15 cellular contexts compared by ENCODE assay signal in genomic region chr13:54536112-54536511, GRCh38.
DNase-seq lines count a peak whose midpoint lies in the region; ATAC-seq and TF ChIP-seq lines count a peak whose summit lies in the region.
"Had no signal": no experiment of that assay in that cellular context is flagged by ENCODE, and none has a peak within 500 bp of the region (broad histone marks: within the 10 kb centered on the region; RNA-seq: fewer than 3 reads in every experiment).

No MANE protein-coding gene starts in this region.

- peak; percentile 13 to 28 (median 28) for TF ChIP-seq CTCF in nephron (IDR thresholded peaks at IDR 0.05; ENCODE audit: unreplicated experiment in 3 of 3)

- no peaks in the 10 kb centered on the region for H3K27me3 Mint-ChIP-seq in nephron (ENCODE audit: low read depth)
- H3K27me3 Mint-ChIP-seq in activated T-cell treated with anti-CD3 and anti-CD28 coated beads, Interleukin-2, amount 50 U/mL, for 72 hours (ENCODE audit: low read depth): no peaks in the 10 kb centered on the region

- no peak overlapping the region for H3K4me3 Mint-ChIP-seq in nephron
- no peak overlapping the region for H3K4me3 Mint-ChIP-seq in activated T-cell treated with anti-CD3 and anti-CD28 coated beads, Interleukin-2, amount 50 U/mL, for 72 hours
- H3K4me3 Mint-ChIP-seq: mesothelial cell of epicardium had no signal

- no peaks in the 10 kb centered on the region for H3K36me3 Mint-ChIP-seq in nephron (ENCODE audit: low read depth)
- no peaks in the 10 kb centered on the region for H3K36me3 Mint-ChIP-seq in activated T-cell treated with anti-CD3 and anti-CD28 coated beads, Interleukin-2, amount 50 U/mL, for 72 hours (ENCODE audit: insufficient read depth in 2 of 2)
- H3K36me3 Mint-ChIP-seq: mesothelial cell of epicardium had no signal

- DNase-seq in D341Med (ENCODE audit: low spot score) (peak; percentile 12), HT-29 (ENCODE audit: low spot score) (peak; percentile 40), astrocyte of the hippocampus (ENCODE audit: low read depth, low spot score) (peak; percentile 9), COR-L47 (lab: John Stamatoyannopoulos, UW) (no peak), AG20443 (ENCODE audit: low spot score) (no peak)
- DNase-seq in activated T-cell treated with anti-CD3 and anti-CD28 coated beads, Interleukin-2, amount 50 U/mL, for 72 hours: no peak
- DNase-seq: activated T-cell treated with anti-CD3 and anti-CD28 coated beads, Interleukin-2, amount 50 U/mL, for 48 hours; aorta; DMS153; effector CD8-positive, alpha-beta T cell; heart left ventricle; NCI-H2081 treated with DMSO at 0.1 percent for 48 hours had no signal

- no peaks in the 10 kb centered on the region for H3K9me3 Mint-ChIP-seq in nephron
- peaks cover 0 to 8% of the 10 kb centered on the region in 2 donors for H3K9me3 Mint-ChIP-seq in activated T-cell treated with anti-CD3 and anti-CD28 coated beads, Interleukin-2, amount 50 U/mL, for 72 hours

- no peaks in the 10 kb centered on the region for H3K4me1 Mint-ChIP-seq in nephron
- H3K4me1 Mint-ChIP-seq in activated T-cell treated with anti-CD3 and anti-CD28 coated beads, Interleukin-2, amount 50 U/mL, for 72 hours (ENCODE audit: low read depth): no peaks in the 10 kb centered on the region
- H3K4me1 Mint-ChIP-seq: mesothelial cell of epicardium had no signal

- H3K27ac Mint-ChIP-seq in nephron: no peak overlapping the region
- H3K27ac Mint-ChIP-seq in activated T-cell treated with anti-CD3 and anti-CD28 coated beads, Interleukin-2, amount 50 U/mL, for 72 hours: no peak overlapping the region
- H3K27ac Mint-ChIP-seq: mesothelial cell of epicardium had no signal

- no peak for ATAC-seq in activated T-cell treated with anti-CD3 and anti-CD28 coated beads, Interleukin-2, amount 50 U/mL, for 72 hours (replicated peaks in 1 of 2)
- ATAC-seq: HCT116 had no signal

Comparison
In these comparisons a context has a peak if more than half of its experiments do, and no peak if none do; other contexts are left out.
1. DNase-seq: peak in D341Med (single experiment), HT-29 (single experiment) and astrocyte of the hippocampus (single experiment); none in activated T-cell treated with anti-CD3 and anti-CD28 coated beads, Interleukin-2, amount 50 U/mL, for 72 hours (0 of 2), COR-L47 (single experiment) and AG20443 (single experiment).